Comparison of ENCODE assay signal across 22 cellular contexts in the genomic region with DNA sequence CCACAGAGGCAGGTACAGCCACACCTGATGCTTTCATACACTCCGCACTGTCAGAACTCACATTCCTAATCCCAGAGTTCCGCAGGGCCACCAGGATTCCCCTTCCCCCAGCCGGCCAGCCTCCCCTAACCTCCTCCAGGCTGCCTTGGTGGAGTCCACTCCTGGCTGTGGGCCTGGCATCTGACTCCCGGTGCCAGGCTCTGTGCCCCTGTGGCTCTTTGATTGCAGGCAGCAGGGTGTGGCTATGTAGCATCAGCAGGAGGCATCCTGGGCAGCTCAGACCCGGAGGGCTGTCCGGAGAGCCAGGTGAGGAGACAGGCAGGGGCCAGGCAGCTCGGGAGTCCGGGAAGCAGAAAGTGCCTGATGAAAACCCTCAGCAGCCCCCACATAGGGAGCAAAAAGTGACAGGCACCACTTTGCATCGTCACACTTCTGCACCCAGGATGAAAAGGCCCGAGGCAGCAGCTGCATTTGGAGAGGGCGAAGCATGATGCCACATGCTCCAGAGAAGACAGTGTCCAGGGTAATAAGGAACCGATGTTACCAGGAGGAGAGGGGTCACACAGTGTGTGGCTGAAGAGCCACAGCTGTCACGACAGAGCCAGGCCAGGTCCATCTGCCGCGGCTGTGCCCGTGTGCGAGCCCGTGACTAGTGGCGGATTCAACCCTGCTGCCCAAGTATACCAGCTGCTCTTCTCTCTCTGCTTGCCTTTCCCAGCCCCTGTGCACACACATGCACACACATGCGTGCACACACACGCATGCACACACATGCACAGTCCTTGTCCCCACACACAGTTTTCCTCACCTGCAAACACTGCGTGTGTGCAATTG.
"Had no signal": no experiment of that assay in that cellular context is flagged by ENCODE, and none has a peak within 500 bp of the region (broad histone marks: within the 10 kb centered on the region; RNA-seq: fewer than 3 reads in every experiment).

No MANE protein-coding gene starts in this region.

- H3K4me3 Mint-ChIP-seq: activated naive CD4-positive, alpha-beta T cell treated with anti-CD3 and anti-CD28 coated beads, Interleukin-2, amount 10 ng/mL, durations not matched to agents 7 days and 5 days; activated naive CD8-positive, alpha-beta T cell treated with anti-CD3 and anti-CD28 coated beads, Interleukin-2, amount 50 U/mL, for 24 hours; immature natural killer cell; nephron; stimulated activated memory B cell treated with anti-CD40 and anti-IgM and Interleukin-4, amounts not matched to agents 10 μg/mL and 1 μg/mL and 100 μg/mL, for 72 hours; stimulated activated naive CD8-positive, alpha-beta T cell treated with anti-CD3 and anti-CD28 coated beads, Interleukin-15, amount 100 ng/mL, for 72 hours had no signal

- H3K9me3 Mint-ChIP-seq: activated naive CD8-positive, alpha-beta T cell treated with anti-CD3 and anti-CD28 coated beads, Interleukin-2, amount 50 U/mL, for 24 hours; immature natural killer cell; nephron; stimulated activated naive CD8-positive, alpha-beta T cell treated with anti-CD3 and anti-CD28 coated beads, Interleukin-15, amount 100 ng/mL, for 72 hours had no signal

- H3K27ac Mint-ChIP-seq: activated naive CD4-positive, alpha-beta T cell treated with anti-CD3 and anti-CD28 coated beads, Interleukin-2, amount 10 ng/mL, durations not matched to agents 7 days and 5 days; activated naive CD8-positive, alpha-beta T cell treated with anti-CD3 and anti-CD28 coated beads, Interleukin-2, amount 50 U/mL, for 24 hours; immature natural killer cell; nephron; stimulated activated memory B cell treated with anti-CD40 and anti-IgM and Interleukin-4, amounts not matched to agents 10 μg/mL and 1 μg/mL and 100 μg/mL, for 72 hours; stimulated activated naive CD8-positive, alpha-beta T cell treated with anti-CD3 and anti-CD28 coated beads, Interleukin-15, amount 100 ng/mL, for 72 hours had no signal

- H3K4me1 Mint-ChIP-seq: activated naive CD4-positive, alpha-beta T cell treated with anti-CD3 and anti-CD28 coated beads, Interleukin-2, amount 10 ng/mL, durations not matched to agents 7 days and 5 days; activated naive CD8-positive, alpha-beta T cell treated with anti-CD3 and anti-CD28 coated beads, Interleukin-2, amount 50 U/mL, for 24 hours; immature natural killer cell; nephron; stimulated activated memory B cell treated with anti-CD40 and anti-IgM and Interleukin-4, amounts not matched to agents 10 μg/mL and 1 μg/mL and 100 μg/mL, for 72 hours; stimulated activated naive CD8-positive, alpha-beta T cell treated with anti-CD3 and anti-CD28 coated beads, Interleukin-15, amount 100 ng/mL, for 72 hours had no signal

- H3K36me3 Mint-ChIP-seq: activated naive CD4-positive, alpha-beta T cell treated with anti-CD3 and anti-CD28 coated beads, Interleukin-2, amount 10 ng/mL, durations not matched to agents 7 days and 5 days; immature natural killer cell; stimulated activated memory B cell treated with anti-CD40 and anti-IgM and Interleukin-4, amounts not matched to agents 10 μg/mL and 1 μg/mL and 100 μg/mL, for 72 hours had no signal

- DNase-seq: activated CD4-positive, alpha-beta T cell treated with anti-CD3 and anti-CD28 coated beads for 4 hours; activated CD4-positive, alpha-beta T cell treated with anti-CD3 and anti-CD28 coated beads, Interleukin-2, amount 50 U/mL, for 48 hours; activated CD8-positive, alpha-beta memory T cell treated with anti-CD3 and anti-CD28 coated beads for 24 hours; activated gamma-delta T cell; activated naive CD4-positive, alpha-beta T cell treated with anti-CD3 and anti-CD28 coated beads, Interleukin-2, amount 10 ng/mL, durations not matched to agents 7 days and 5 days; activated naive CD8-positive, alpha-beta T cell treated with anti-CD3 and anti-CD28 coated beads, Interleukin-2, amount 50 U/mL, for 24 hours; amygdala; caudate nucleus; foreskin fibroblast; heart left ventricle; hypothalamus; immature natural killer cell; kidney; left ventricle myocardium inferior; stimulated activated CD4-positive, alpha-beta T cell treated with anti-CD3 and anti-CD28 coated beads, Interleukin-1b, Interleukin-23, amount 100 ng/mL, for 48 hours; stimulated activated CD4-positive, alpha-beta T cell treated with anti-CD3 and anti-CD28 coated beads, Interleukin-4, amount 100 ng/mL, for 4 hours; stimulated activated CD8-positive, alpha-beta memory T cell treated with anti-CD3 and anti-CD28 coated beads, Interleukin-4, amount 100 ng/mL, for 48 hours; stimulated activated naive CD8-positive, alpha-beta T cell treated with anti-CD3 and anti-CD28 coated beads, Interleukin-15, amount 100 ng/mL, for 72 hours; substantia nigra had no signal

- ATAC-seq: activated naive CD8-positive, alpha-beta T cell treated with anti-CD3 and anti-CD28 coated beads, Interleukin-2, amount 50 U/mL, for 24 hours; heart left ventricle; pancreas; stimulated activated memory B cell treated with anti-CD40 and anti-IgM and Interleukin-4, amounts not matched to agents 10 μg/mL and 1 μg/mL and 100 μg/mL, for 72 hours; stimulated activated naive CD8-positive, alpha-beta T cell treated with anti-CD3 and anti-CD28 coated beads, Interleukin-15, amount 100 ng/mL, for 72 hours had no signal

- H3K27me3 Mint-ChIP-seq: activated naive CD4-positive, alpha-beta T cell treated with anti-CD3 and anti-CD28 coated beads, Interleukin-2, amount 10 ng/mL, durations not matched to agents 7 days and 5 days had no signal
